ENCODE assay signal across 25 cellular contexts in the genomic region with DNA sequence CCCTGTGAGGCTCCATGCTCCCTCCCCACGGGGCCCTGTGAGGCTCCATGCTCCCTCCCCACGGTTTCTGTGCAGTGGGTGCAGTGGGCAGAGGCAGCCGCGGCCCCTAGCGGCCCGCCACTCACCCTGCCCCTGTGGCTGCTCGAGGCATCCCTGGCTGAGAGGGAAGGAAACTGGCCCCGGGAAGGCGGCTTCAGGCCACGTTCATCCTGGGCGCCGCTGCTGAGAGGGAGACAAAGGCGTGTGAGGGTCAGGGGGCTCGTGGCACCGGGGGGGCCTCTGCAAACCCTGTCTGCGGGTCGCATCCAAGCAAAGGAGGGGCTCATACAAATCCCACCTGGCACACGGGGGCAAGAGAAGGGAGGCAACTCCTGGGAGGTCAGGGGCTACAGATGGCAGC. TPM values are rescaled to one million over a fixed set of nuclear protein-coding genes. Genes with fewer than 3 reads are reported as not detected.
"Had no signal": no experiment of that assay in that cellular context is flagged by ENCODE, and none has a peak within 500 bp of the region (broad histone marks: within the 10 kb centered on the region; RNA-seq: fewer than 3 reads in every experiment).

No MANE protein-coding gene starts in this region.

- H3K4me3 Mint-ChIP-seq: brain; central memory CD8-positive, alpha-beta T cell; effector memory CD8-positive, alpha-beta T cell; natural killer cell; stimulated activated naive CD8-positive, alpha-beta T cell treated with anti-CD3 and anti-CD28 coated beads, Interleukin-15, Interleukin-2, amounts not matched to agents 100 ng/mL and 50 ng/mL, for 24 hours; T-helper 17 cell had no signal

- DNase-seq: activated CD4-positive, alpha-beta T cell treated with anti-CD3 and anti-CD28 coated beads for 1 hour; activated CD4-positive, alpha-beta T cell treated with anti-CD3 and anti-CD28 coated beads, Interleukin-2, amount 50 U/mL, for 1 hour; activated effector memory CD4-positive, alpha-beta T cell treated with anti-CD3 and anti-CD28 coated beads, Interleukin-2, amount 50 U/mL, for 16 hours; activated naive CD4-positive, alpha-beta T cell treated with anti-CD3 and anti-CD28 coated beads, Interleukin-2, amount 50 U/mL, for 16 hours; aorta; colonic mucosa; effector memory CD8-positive, alpha-beta T cell; foreskin melanocyte; glutamatergic neuron; left ventricle myocardium inferior; natural killer cell; psoas muscle; stimulated activated CD4-positive, alpha-beta T cell treated with anti-CD3 and anti-CD28 coated beads, Interleukin-4, amount 100 ng/mL, for 24 hours; T-helper 17 cell; thyroid gland had no signal

- H3K36me3 Mint-ChIP-seq: natural killer cell had no signal

- H2AFZ ChIP-seq: hepatocyte had no signal

- H3K9me3 ChIP-seq: colonic mucosa, left ventricle myocardium inferior, psoas muscle, right atrium auricular region, thyroid gland had no signal

- H3K4me1 Mint-ChIP-seq: central memory CD8-positive, alpha-beta T cell had no signal

- H3K36me3 ChIP-seq: colonic mucosa had no signal

- H3K4me1 ChIP-seq: colonic mucosa, left ventricle myocardium inferior, psoas muscle, right atrium auricular region had no signal

- H3K4me3 ChIP-seq: colonic mucosa, dorsolateral prefrontal cortex, hepatocyte, left ventricle myocardium inferior, psoas muscle, right atrium auricular region, thyroid gland had no signal

- H3K27ac ChIP-seq: colonic mucosa, hepatocyte, left ventricle myocardium inferior, psoas muscle, right atrium auricular region, thyroid gland had no signal

- ATAC-seq: effector memory CD8-positive, alpha-beta T cell; natural killer cell; T-helper 17 cell had no signal

- H3K9me3 Mint-ChIP-seq: brain; central memory CD8-positive, alpha-beta T cell; effector memory CD8-positive, alpha-beta T cell; natural killer cell; stimulated activated naive CD8-positive, alpha-beta T cell treated with anti-CD3 and anti-CD28 coated beads, Interleukin-15, Interleukin-2, amounts not matched to agents 100 ng/mL and 50 ng/mL, for 24 hours had no signal

- H3K79me2 ChIP-seq: hepatocyte had no signal

- H3K27me3 ChIP-seq: colonic mucosa, dorsolateral prefrontal cortex, hepatocyte, right atrium auricular region, thyroid gland had no signal

- H3K27ac Mint-ChIP-seq: effector memory CD8-positive, alpha-beta T cell; natural killer cell; stimulated activated naive CD8-positive, alpha-beta T cell treated with anti-CD3 and anti-CD28 coated beads, Interleukin-15, Interleukin-2, amounts not matched to agents 100 ng/mL and 50 ng/mL, for 24 hours; T-helper 17 cell had no signal

- H3K4me2 ChIP-seq: hepatocyte had no signal

- H3K27me3 Mint-ChIP-seq: brain; central memory CD8-positive, alpha-beta T cell; effector memory CD8-positive, alpha-beta T cell; stimulated activated naive CD8-positive, alpha-beta T cell treated with anti-CD3 and anti-CD28 coated beads, Interleukin-15, Interleukin-2, amounts not matched to agents 100 ng/mL and 50 ng/mL, for 24 hours; T-helper 17 cell had no signal

RNA-seq across cellular contexts. Expression of a gene that starts 22.7 kb away (rescaled TPM):
- total RNA-seq: endothelial cell of umbilical vein, osteocyte had no signal
- polyA plus RNA-seq: endothelial cell of umbilical vein had no signal

RNA-seq across cellular contexts. Expression of a gene that starts 45.0 kb away (rescaled TPM):
- total RNA-seq: esophagus mucosa, left ventricle myocardium inferior, lung microvascular endothelial cell, natural killer cell, osteocyte, right atrium auricular region had no signal
- polyA plus RNA-seq: aorta had no signal
